In the genomic region with DNA sequence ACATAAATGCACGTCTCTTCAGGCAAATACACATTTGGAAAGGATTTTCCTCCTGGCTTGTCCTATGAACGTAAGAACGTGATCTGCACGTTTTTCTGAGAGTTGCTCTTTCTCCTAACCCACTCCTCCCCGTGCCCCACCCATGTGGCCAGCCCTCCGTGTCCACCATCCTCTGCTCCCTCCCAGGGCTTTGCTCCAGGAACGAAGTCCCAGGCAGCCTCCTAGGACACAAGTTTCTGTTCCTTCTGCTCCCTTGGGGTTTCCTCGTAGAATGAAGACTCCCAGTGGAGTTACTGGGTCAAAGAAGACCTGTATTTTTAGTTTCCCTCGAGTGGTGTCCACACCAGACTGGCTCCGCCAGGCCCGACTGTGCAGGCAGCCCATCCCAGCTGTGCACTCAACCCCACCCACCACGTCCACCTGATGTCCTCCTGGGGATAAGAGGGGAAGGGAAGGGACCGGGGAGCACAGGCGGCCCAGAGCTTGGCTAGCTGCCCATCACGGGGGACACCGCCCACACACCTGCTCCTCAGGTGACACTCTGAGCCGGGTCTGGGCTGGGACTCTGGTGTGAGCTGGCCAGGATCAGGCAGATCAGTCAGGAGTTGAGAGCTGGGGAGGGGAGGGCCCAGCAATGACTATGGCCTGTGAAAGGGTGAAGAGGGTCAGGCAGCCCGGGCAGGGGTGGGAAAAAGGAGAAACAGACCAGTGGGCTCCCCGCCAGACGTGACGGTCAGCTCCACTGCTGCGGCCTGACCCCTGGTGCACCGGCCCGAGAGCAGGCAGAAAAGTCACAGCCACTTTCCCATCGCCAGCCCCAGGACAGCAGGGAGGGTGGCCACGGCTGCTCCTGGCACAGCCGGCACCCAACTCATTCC, we compare ENCODE assay signal across 20 cellular contexts. TPM values are rescaled to one million over a fixed set of nuclear protein-coding genes. Genes with fewer than 3 reads are reported as not detected.
A peak's percentile ranks its signal among the peaks of the same experiment; 100 is the strongest.
DNase-seq lines count a peak whose midpoint lies in the region; ATAC-seq, FAIRE-seq and TF ChIP-seq lines count a peak whose summit lies in the region.
"Had no signal": no experiment of that assay in that cellular context is flagged by ENCODE, and none has a peak within 500 bp of the region (broad histone marks: within the 10 kb centered on the region; RNA-seq: fewer than 3 reads in every experiment).

No MANE protein-coding gene starts in this region.

- ATAC-seq in stimulated activated naive B cell treated with anti-CD40 and anti-IgM and Interleukin-4, amounts not matched to agents 10 μg/mL and 1 μg/mL and 100 μg/mL, for 72 hours (replicated peaks) = no peak
- ATAC-seq: esophagus mucosa, gastroesophageal sphincter, right lobe of liver had no signal

- no peaks in the 10 kb centered on the region for H3K4me1 Mint-ChIP-seq in stimulated activated naive B cell treated with anti-CD40 and anti-IgM and Interleukin-4, amounts not matched to agents 10 μg/mL and 1 μg/mL and 100 μg/mL, for 72 hours
- H3K4me1 Mint-ChIP-seq: B cell had no signal

- peak in 2 of 3 experiments; percentile 4 to 47 for DNase-seq in NCI-H1417 (lab: John Stamatoyannopoulos, UW)
- no peak for DNase-seq in NCI-H1417 treated with DMSO at 0.1 percent for 48 hours (lab: John Stamatoyannopoulos, UW)
- DNase-seq in NCI-H345 (lab: John Stamatoyannopoulos, UW) = peak; percentile 62
- DNase-seq in islet precursor cell = peak; percentile 41
- peak; percentile 34 to 75 for DNase-seq in suprapubic skin (ENCODE audit: low spot score in 2 of 2)
- no peak for DNase-seq in stimulated activated naive B cell treated with anti-CD40 and anti-IgM and Interleukin-4, amounts not matched to agents 10 μg/mL and 1 μg/mL and 100 μg/mL, for 72 hours
- DNase-seq in urothelium cell line (ENCODE audit: low spot score) = no peak
- no peak for DNase-seq in pons (ENCODE audit: low spot score)
- DNase-seq: 8988T; amniotic stem cell; central memory CD4-positive, alpha-beta T cell; GOT3; nucleus accumbens; stimulated activated naive CD4-positive, alpha-beta T cell had no signal

- H3K27me3 ChIP-seq in suprapubic skin = peaks cover 6% of the 10 kb centered on the region
- H3K27me3 ChIP-seq: right lobe of liver, tibial nerve had no signal

- H3K4me3 ChIP-seq in suprapubic skin = no peak overlapping the region
- H3K4me3 ChIP-seq: gastroesophageal sphincter, right lobe of liver, tibial nerve had no signal

- H3K27me3 Mint-ChIP-seq in stimulated activated naive B cell treated with anti-CD40 and anti-IgM and Interleukin-4, amounts not matched to agents 10 μg/mL and 1 μg/mL and 100 μg/mL, for 72 hours = no peaks in the 10 kb centered on the region
- H3K27me3 Mint-ChIP-seq: B cell had no signal

- H3K36me3 Mint-ChIP-seq in stimulated activated naive B cell treated with anti-CD40 and anti-IgM and Interleukin-4, amounts not matched to agents 10 μg/mL and 1 μg/mL and 100 μg/mL, for 72 hours = no peaks in the 10 kb centered on the region

- no peaks in the 10 kb centered on the region for H3K36me3 ChIP-seq in suprapubic skin
- H3K36me3 ChIP-seq: gastroesophageal sphincter, right lobe of liver, tibial nerve had no signal

- no peaks in the 10 kb centered on the region for H3K9me3 ChIP-seq in suprapubic skin
- H3K9me3 ChIP-seq: gastroesophageal sphincter, right lobe of liver, tibial nerve had no signal

- H3K27ac ChIP-seq in suprapubic skin = no peak overlapping the region
- H3K27ac ChIP-seq: gastroesophageal sphincter, right lobe of liver, tibial nerve had no signal

- H3K9me3 Mint-ChIP-seq in stimulated activated naive B cell treated with anti-CD40 and anti-IgM and Interleukin-4, amounts not matched to agents 10 μg/mL and 1 μg/mL and 100 μg/mL, for 72 hours = peaks cover 6 to 8% of the 10 kb centered on the region in 2 donors

- TF ChIP-seq POLR2A in suprapubic skin (IDR thresholded peaks at IDR 0.05) = no peak

- no peak overlapping the region for H3K4me3 Mint-ChIP-seq in stimulated activated naive B cell treated with anti-CD40 and anti-IgM and Interleukin-4, amounts not matched to agents 10 μg/mL and 1 μg/mL and 100 μg/mL, for 72 hours
- H3K4me3 Mint-ChIP-seq: B cell had no signal

- H3K4me1 ChIP-seq in suprapubic skin = no peaks in the 10 kb centered on the region
- H3K4me1 ChIP-seq: gastroesophageal sphincter, right lobe of liver, tibial nerve had no signal

- 53% methylated on average over 17 of the region's 27 CpGs for WGBS in suprapubic skin

- no peak for TF ChIP-seq EP300 in suprapubic skin (IDR thresholded peaks at IDR 0.05)

- no peak for TF ChIP-seq CTCF in suprapubic skin (IDR thresholded peaks at IDR 0.05)

- FAIRE-seq in urothelium cell line (lab: Jason Lieb, UNC) = no peak
- FAIRE-seq: TTC549 had no signal

- H3K27ac Mint-ChIP-seq in stimulated activated naive B cell treated with anti-CD40 and anti-IgM and Interleukin-4, amounts not matched to agents 10 μg/mL and 1 μg/mL and 100 μg/mL, for 72 hours = no peak overlapping the region
- H3K27ac Mint-ChIP-seq: B cell had no signal

RNA-seq across cellular contexts. Expression of gene PPP2R2D, which starts 54.3 kb away (rescaled TPM):
- total RNA-seq in suprapubic skin = 10 to 100 TPM; 22.6 to 67.2 (median 30.1) TPM

Comparison
In these comparisons a context has a peak if more than half of its experiments do, and no peak if none do; other contexts are left out.
1. DNase-seq: peak in NCI-H1417 (2 of 3), NCI-H345 (single experiment), islet precursor cell (single experiment) and suprapubic skin (2 of 2); none in NCI-H1417 treated with DMSO at 0.1 percent for 48 hours (single experiment), stimulated activated naive B cell treated with anti-CD40 and anti-IgM and Interleukin-4, amounts not matched to agents 10 μg/mL and 1 μg/mL and 100 μg/mL, for 72 hours (single experiment), urothelium cell line (single experiment) and pons (single experiment).